7 cellular contexts compared by ENCODE assay signal in genomic region chr15:64093627-64094417, GRCh38. TPM values are rescaled to one million over a fixed set of nuclear protein-coding genes. Genes with fewer than 3 reads are reported as not detected.
DNase-seq lines count a peak whose midpoint lies in the region; ATAC-seq and TF ChIP-seq lines count a peak whose summit lies in the region.

Gene CIAO2A, minus strand, starts transcription at chr15:64093838. Its CDS starts 70 bp downstream, at chr15:64093768.

- in situ Hi-C loops in astrocyte of the spinal cord (cut with HindIII; ENCODE audit: low sequenced_read_pairs), result no loop called here

- peak; percentile 88 for DNase-seq in NCI-H2029 treated with DMSO at 0.1 percent for 48 hours (lab: John Stamatoyannopoulos, UW)
- DNase-seq in T-helper 9 cell, result peak; percentile 81
- DNase-seq in astrocyte of the spinal cord (ENCODE audit: low read depth, low spot score), result peak; percentile 99
- DNase-seq in hepatocyte (ENCODE audit: low spot score), result peak; percentile 97
- peak; percentile 99 for DNase-seq in renal cortical epithelial cell (ENCODE audit: low read depth)

- H2AFZ ChIP-seq in hepatocyte, result peak within 1 kb of the TSS; percentile 62

- H3K36me3 ChIP-seq in hepatocyte (replicated peaks; ENCODE audit: insufficient read depth, low read depth), result no peaks in the 10 kb centered on the region

- TF ChIP-seq CTCF in astrocyte of the spinal cord (IDR thresholded peaks at IDR 0.05; ENCODE audit: low read depth, low read length) (no peak), hepatocyte (IDR thresholded peaks at IDR 0.05; ENCODE audit: poor library complexity) (no peak)

- H3K4me1 ChIP-seq in hepatocyte (ENCODE audit: insufficient read depth), result peaks cover 15% of the 10 kb centered on the region

- H3K9me2 ChIP-seq in hepatocyte (replicated peaks; ENCODE audit: insufficient read depth), result no peaks in the 10 kb centered on the region

- peaks cover 22% of the 10 kb centered on the region for H4K20me1 ChIP-seq in hepatocyte (ENCODE audit: insufficient read depth, poor library complexity, severe bottlenecking)

- H3K4me2 ChIP-seq in hepatocyte, result peak within 1 kb of the TSS; percentile 83

- no peaks in the 10 kb centered on the region for H3K9me3 ChIP-seq in hepatocyte (ENCODE audit: low read depth)

- no peaks in the 10 kb centered on the region for H3K27me3 ChIP-seq in hepatocyte

- H3K4me3 ChIP-seq in astrocyte of the spinal cord (ENCODE audit: low read depth, low read length) (peak within 1 kb of the TSS; percentile 69), hepatocyte (peak within 1 kb of the TSS; percentile 74)

- ATAC-seq in GM18508 (IDR thresholded peaks at IDR 0.05; ENCODE audit: insufficient read depth, unreplicated experiment) (peak; percentile 50), HG02981 (IDR thresholded peaks at IDR 0.05; ENCODE audit: unreplicated experiment) (peak; percentile 54)

- WGBS in hepatocyte (ENCODE audit: low lambda C conversion rate, missing lambda C conversion rate), result 1% methylated on average over 41 of the region's 41 CpGs

- peaks cover 81% of the 10 kb centered on the region for H3K79me2 ChIP-seq in hepatocyte

- H3K27ac ChIP-seq in hepatocyte, result peak within 1 kb of the TSS; percentile 85

RNA-seq across cellular contexts. Expression of gene CIAO2A, which starts in this region (rescaled TPM):
- total RNA-seq in hepatocyte, result 228 and 247 TPM in 2 replicates
- 193 and 256 TPM in 2 replicates for polyA plus RNA-seq in hepatocyte
- total RNA-seq in renal cortical epithelial cell, result 54.2 and 84.7 TPM in 2 replicates

Comparison
In these comparisons a context has a peak if more than half of its experiments do, and no peak if none do; other contexts are left out.
1. Peak in every context shown above with its lines: DNase-seq, ATAC-seq, H3K4me3 ChIP-seq and H3K27ac ChIP-seq.